Comparison of ENCODE assay signal across 12 cellular contexts in genomic region chr4:73964862-73965611, GRCh38. TPM values are rescaled to one million over a fixed set of nuclear protein-coding genes. Genes with fewer than 3 reads are reported as not detected.
DNase-seq lines count a peak whose midpoint lies in the region; ATAC-seq, FAIRE-seq and TF ChIP-seq lines count a peak whose summit lies in the region.
"Had no signal": no experiment of that assay in that cellular context is flagged by ENCODE, and none has a peak within 500 bp of the region (broad histone marks: within the 10 kb centered on the region; RNA-seq: fewer than 3 reads in every experiment).

No MANE protein-coding gene starts in this region.

- H2BK15ac ChIP-seq in H1 (ENCODE audit: low read length): peak overlapping the region; percentile 100

- no peaks in the 10 kb centered on the region for H3F3A ChIP-seq in Loucy (ENCODE audit: low read depth)

- no peak overlapping the region for H3K4me3 Mint-ChIP-seq in activated T-helper 1 cell treated with anti-CD3 and anti-CD28 coated beads, Interleukin-12 subunit alpha, Interleukin-12 subunit beta, Interleukin-2, Interleukin-4 antibody, amounts not matched to agents 30 ng/mL and 10 ng/mL and 1 ng/mL, durations not matched to agents 14 hours and 24 hours and 36 hours
- H3K4me3 Mint-ChIP-seq in activated T-cell treated with anti-CD3 and anti-CD28 coated beads, Interleukin-2, amount 50 U/mL, for 4 hours: no peak overlapping the region
- H3K4me3 Mint-ChIP-seq in CD8-positive, alpha-beta T cell: no peak overlapping the region
- H3K4me3 Mint-ChIP-seq: dendritic cell treated with granulocyte-macrophage colony-stimulating factor and Interleukin-4, amounts not matched to agents 40 ng/mL and 50 ng/mL, for 4 days; IgD-negative memory B cell had no signal

- ATAC-seq in activated T-cell treated with anti-CD3 and anti-CD28 coated beads, Interleukin-2, amount 50 U/mL, for 4 hours: no peak
- ATAC-seq in CD8-positive, alpha-beta T cell: no peak

- H3K27me3 Mint-ChIP-seq in activated T-helper 1 cell treated with anti-CD3 and anti-CD28 coated beads, Interleukin-12 subunit alpha, Interleukin-12 subunit beta, Interleukin-2, Interleukin-4 antibody, amounts not matched to agents 30 ng/mL and 10 ng/mL and 1 ng/mL, durations not matched to agents 14 hours and 24 hours and 36 hours (ENCODE audit: insufficient read depth): no peaks in the 10 kb centered on the region
- H3K27me3 Mint-ChIP-seq in activated T-cell treated with anti-CD3 and anti-CD28 coated beads, Interleukin-2, amount 50 U/mL, for 4 hours (ENCODE audit: low read depth): no peaks in the 10 kb centered on the region
- no peaks in the 10 kb centered on the region for H3K27me3 Mint-ChIP-seq in CD8-positive, alpha-beta T cell (ENCODE audit: low read depth)
- H3K27me3 Mint-ChIP-seq: dendritic cell treated with granulocyte-macrophage colony-stimulating factor and Interleukin-4, amounts not matched to agents 40 ng/mL and 50 ng/mL, for 4 days; IgD-negative memory B cell had no signal

- 0 out of 2 replicates have a peak overlapping the region, but pooled peaks have one; percentile 26 for H3K18ac ChIP-seq in H1 (ENCODE audit: extremely low read depth, low read length)

- POLR2A ChIA-PET in H1 (lab: Charles Lee; ENCODE audit: partially characterized antibody): no interaction called here
- POLR2A ChIA-PET in CD8-positive, alpha-beta T cell (lab: Charles Lee): interaction anchor here (1.4 kb wide), 1 partner anchor 14 kb away, joined by 3 read pairs; no protein-coding TSS in a partner anchor

- peak overlapping the region; percentile 72 for H4K91ac ChIP-seq in H1 (replicated peaks; ENCODE audit: insufficient read length, low read length)

- no peak overlapping the region; the same call in 1 of the 2 replicates for H4K8ac ChIP-seq in H1 (ENCODE audit: extremely low read depth, insufficient read depth, low read length)

- H3K23ac ChIP-seq in H1 (ENCODE audit: insufficient read length): no peak overlapping the region

- H4K20me1 ChIP-seq in Loucy (ENCODE audit: insufficient read depth, low read length, poor library complexity, severe bottlenecking) (no peaks in the 10 kb centered on the region), H1 (replicated peaks in 1 of 2; ENCODE audit: control insufficient read depth in 1 of 2, insufficient read depth in 2 of 2, low read length in 2 of 2) (no peaks in the 10 kb centered on the region)

- no peaks in the 10 kb centered on the region for H3K36me3 Mint-ChIP-seq in activated T-helper 1 cell treated with anti-CD3 and anti-CD28 coated beads, Interleukin-12 subunit alpha, Interleukin-12 subunit beta, Interleukin-2, Interleukin-4 antibody, amounts not matched to agents 30 ng/mL and 10 ng/mL and 1 ng/mL, durations not matched to agents 14 hours and 24 hours and 36 hours (ENCODE audit: low read depth)
- H3K36me3 Mint-ChIP-seq in activated T-cell treated with anti-CD3 and anti-CD28 coated beads, Interleukin-2, amount 50 U/mL, for 4 hours (ENCODE audit: insufficient read depth): no peaks in the 10 kb centered on the region
- no peaks in the 10 kb centered on the region for H3K36me3 Mint-ChIP-seq in CD8-positive, alpha-beta T cell
- H3K36me3 Mint-ChIP-seq: IgD-negative memory B cell had no signal

- TF ChIP-seq CTCF in Loucy (conservative IDR thresholded peaks at IDR 0.05; ENCODE audit: low read length): peak; percentile 45
- peak; percentile 70 to 92 (median 92) for TF ChIP-seq CTCF in H1 (IDR thresholded peaks at IDR 0.05; ENCODE audit: control extremely low read depth in 1 of 3, insufficient read depth in 1 of 3, low read depth in 1 of 3, low read length in 3 of 3)
- TF ChIP-seq CTCF in CD8-positive, alpha-beta T cell (IDR thresholded peaks at IDR 0.05): no peak

- peak overlapping the region; percentile 56 for H2BK20ac ChIP-seq in H1 (ENCODE audit: low read length)

- H3K79me2 ChIP-seq in Loucy (ENCODE audit: insufficient read depth, low read length) (no peaks in the 10 kb centered on the region), H1 (ENCODE audit: control insufficient read depth in 1 of 2, insufficient read depth in 2 of 2, low read length in 2 of 2) (no peaks in the 10 kb centered on the region)

- H3K27ac Mint-ChIP-seq in activated T-helper 1 cell treated with anti-CD3 and anti-CD28 coated beads, Interleukin-12 subunit alpha, Interleukin-12 subunit beta, Interleukin-2, Interleukin-4 antibody, amounts not matched to agents 30 ng/mL and 10 ng/mL and 1 ng/mL, durations not matched to agents 14 hours and 24 hours and 36 hours: no peak overlapping the region
- no peak overlapping the region for H3K27ac Mint-ChIP-seq in CD8-positive, alpha-beta T cell
- H3K27ac Mint-ChIP-seq: dendritic cell treated with granulocyte-macrophage colony-stimulating factor and Interleukin-4, amounts not matched to agents 40 ng/mL and 50 ng/mL, for 4 days; IgD-negative memory B cell had no signal

- H3K4ac ChIP-seq in H1 (replicated peaks; ENCODE audit: insufficient read length, low read depth, low read length): no peak overlapping the region

- no peaks in the 10 kb centered on the region for H3K4me1 ChIP-seq in Loucy (ENCODE audit: insufficient read depth, low read length, poor library complexity, severe bottlenecking)
- 0 out of 7 replicates have a peak, but pooled peaks cover 0 to 1% (median 0%) of the 10 kb centered on the region in 4 experiments for H3K4me1 ChIP-seq in H1 (replicated peaks in 1 of 4; ENCODE audit: control insufficient read depth in 3 of 4, insufficient read depth in 4 of 4, low read length in 3 of 4)
- no peaks in the 10 kb centered on the region for H3K4me1 ChIP-seq in CD8-positive, alpha-beta T cell (ENCODE audit: insufficient read depth, low read length)

- 65% methylated on average over 7 of the region's 7 CpGs; no CpG with 5 or more reads in 1 of the 2 experiments for WGBS in H1 (ENCODE audit: extremely low coverage in 1 of 2, insufficient coverage in 1 of 2, insufficient read length in 1 of 2, insufficient replicate concordance in 2 of 2, low coverage in 1 of 2, low lambda C conversion rate in 2 of 2, missing lambda C conversion rate in 1 of 2), 2 experiments

- H3K36me3 ChIP-seq in Loucy (ENCODE audit: insufficient read depth, low read length) (no peaks in the 10 kb centered on the region), H1 (ENCODE audit: control insufficient read depth in 2 of 4, insufficient read depth in 4 of 4, low read length in 3 of 4) (no peaks in the 10 kb centered on the region; a peak in 1 of 8 replicates)
- H3K36me3 ChIP-seq in CD8-positive, alpha-beta T cell (ENCODE audit: insufficient read depth, low read length): no peaks in the 10 kb centered on the region

- peaks cover 18% of the 10 kb centered on the region for H3K9me3 Mint-ChIP-seq in activated T-helper 1 cell treated with anti-CD3 and anti-CD28 coated beads, Interleukin-12 subunit alpha, Interleukin-12 subunit beta, Interleukin-2, Interleukin-4 antibody, amounts not matched to agents 30 ng/mL and 10 ng/mL and 1 ng/mL, durations not matched to agents 14 hours and 24 hours and 36 hours
- peaks cover 37% of the 10 kb centered on the region for H3K9me3 Mint-ChIP-seq in activated T-cell treated with anti-CD3 and anti-CD28 coated beads, Interleukin-2, amount 50 U/mL, for 4 hours
- peaks cover 9% of the 10 kb centered on the region for H3K9me3 Mint-ChIP-seq in CD8-positive, alpha-beta T cell

- peak; percentile 57 for FAIRE-seq in H1 (lab: Jason Lieb, UNC)
- FAIRE-seq: G401.6 had no signal

- H3K9ac ChIP-seq in Loucy (ENCODE audit: low read depth, low read length, poor library complexity, severe bottlenecking): no peak overlapping the region
- H3K9ac ChIP-seq in H1 (replicated peaks in 1 of 4; ENCODE audit: extremely low read depth in 1 of 4, low read depth in 3 of 4, low read length in 3 of 4): no peak overlapping the region

- TF ChIP-seq EP300 in H1 (IDR thresholded peaks at IDR 0.05; ENCODE audit: borderline replicate concordance in 1 of 2, low read depth in 2 of 2, low read length in 2 of 2): no peak

- peak overlapping the region; percentile 82 for H2BK120ac ChIP-seq in H1 (replicated peaks; ENCODE audit: low read depth, low read length)

- intact Hi-C loops in activated T-helper 1 cell treated with anti-CD3 and anti-CD28 coated beads, Interleukin-12 subunit alpha, Interleukin-12 subunit beta, Interleukin-2, Interleukin-4 antibody, amounts not matched to agents 30 ng/mL and 10 ng/mL and 1 ng/mL, durations not matched to agents 14 hours and 24 hours and 36 hours (cut with micrococcal nuclease): no loop called here
- intact Hi-C loops in CD8-positive, alpha-beta T cell (cut with DNase I, micrococcal nuclease): no loop called here

- H3K9me2 ChIP-seq in Loucy (replicated peaks; ENCODE audit: low read depth, low read length): no peaks in the 10 kb centered on the region

- H2BK12ac ChIP-seq in H1 (ENCODE audit: low read depth, low read length): peak overlapping the region; percentile 82; the same call in 1 of the 2 replicates

- peak; percentile 71 for DNase-seq in D341Med (ENCODE audit: low spot score)
- DNase-seq in H1 (ENCODE audit: low read depth in 1 of 2, low spot score in 2 of 2): peak in 1 of 2 experiments; percentile 79
- DNase-seq in mucosa of gallbladder (ENCODE audit: low spot score): peak; percentile 18
- DNase-seq in activated T-helper 1 cell treated with anti-CD3 and anti-CD28 coated beads, Interleukin-12 subunit alpha, Interleukin-12 subunit beta, Interleukin-2, Interleukin-4 antibody, amounts not matched to agents 30 ng/mL and 10 ng/mL and 1 ng/mL, durations not matched to agents 14 hours and 24 hours and 36 hours (ENCODE audit: low spot score): no peak
- DNase-seq in NCI-H2227 treated with DMSO at 0.1 percent for 48 hours (lab: John Stamatoyannopoulos, UW): no peak
- DNase-seq in activated T-cell treated with anti-CD3 and anti-CD28 coated beads, Interleukin-2, amount 50 U/mL, for 4 hours: no peak
- no peak for DNase-seq in CD8-positive, alpha-beta T cell

- H3K4me1 Mint-ChIP-seq in activated T-helper 1 cell treated with anti-CD3 and anti-CD28 coated beads, Interleukin-12 subunit alpha, Interleukin-12 subunit beta, Interleukin-2, Interleukin-4 antibody, amounts not matched to agents 30 ng/mL and 10 ng/mL and 1 ng/mL, durations not matched to agents 14 hours and 24 hours and 36 hours (ENCODE audit: low read depth): no peaks in the 10 kb centered on the region
- H3K4me1 Mint-ChIP-seq in activated T-cell treated with anti-CD3 and anti-CD28 coated beads, Interleukin-2, amount 50 U/mL, for 4 hours (ENCODE audit: low read depth): no peaks in the 10 kb centered on the region
- H3K4me1 Mint-ChIP-seq in CD8-positive, alpha-beta T cell (ENCODE audit: low read depth): no peaks in the 10 kb centered on the region
- H3K4me1 Mint-ChIP-seq: IgD-negative memory B cell had no signal

- H2AK5ac ChIP-seq in H1 (ENCODE audit: low read depth, low read length): no peak overlapping the region

- H3K4me3 ChIP-seq in Loucy (ENCODE audit: low read length, poor library complexity, severe bottlenecking): no peak overlapping the region
- H3K4me3 ChIP-seq in H1 (ENCODE audit: extremely low read depth in 1 of 4, insufficient read depth in 2 of 4, low read depth in 3 of 4, low read length in 4 of 4): no peak overlapping the region
- H3K4me3 ChIP-seq in CD8-positive, alpha-beta T cell (ENCODE audit: low read depth, low read length): no peak overlapping the region

- peak; percentile 78 to 86 for TF ChIP-seq RAD21 in H1 (IDR thresholded peaks at IDR 0.05 in 1 of 2, conservative IDR thresholded peaks at IDR 0.05 in 1 of 2; ENCODE audit: low read depth in 2 of 2, low read length in 2 of 2)

- H3K79me1 ChIP-seq in H1 (ENCODE audit: low read depth, low read length): no peaks in the 10 kb centered on the region

- H3K27ac ChIP-seq in H1 (ENCODE audit: low read depth, low read length): no peak overlapping the region
- H3K27ac ChIP-seq in CD8-positive, alpha-beta T cell (ENCODE audit: low read depth, low read length): no peak overlapping the region
- H3K27ac ChIP-seq: RWPE1 had no signal

- H3K9me3 ChIP-seq in Loucy (ENCODE audit: insufficient read depth, low read depth, low read length) (peaks cover 2% of the 10 kb centered on the region; the same call in 1 of the 2 replicates), H1 (ENCODE audit: insufficient read depth in 2 of 2, low read depth in 1 of 2, low read length in 1 of 2) (peaks cover 14 to 15% of the 10 kb centered on the region in 2 experiments)
- no peaks in the 10 kb centered on the region for H3K9me3 ChIP-seq in CD8-positive, alpha-beta T cell (ENCODE audit: low read length)

- peak overlapping the region; percentile 27; the same call in 1 of the 2 replicates for H2BK5ac ChIP-seq in H1 (ENCODE audit: low read depth, low read length)

- no peak overlapping the region for H3K14ac ChIP-seq in H1 (ENCODE audit: insufficient read length)

- TF ChIP-seq POLR2A in H1 (IDR thresholded peaks at IDR 0.05; ENCODE audit: control extremely low read depth in 1 of 2, low read depth in 2 of 2, low read length in 2 of 2): no peak

- CTCF ChIA-PET in H1 (lab: Charles Lee; ENCODE audit: partially characterized antibody): interaction anchor here (0.6 to 3.0 kb wide), 38 partner anchors 8 to 748 kb away, joined by 3 to 37 read pairs (median 4); partner anchors contain the start of genes CXCL1, CXCL3, CXCL5 and CXCL6
- CTCF ChIA-PET in CD8-positive, alpha-beta T cell (lab: Charles Lee): no interaction called here

- no peak overlapping the region for H3K56ac ChIP-seq in H1 (replicated peaks; ENCODE audit: insufficient read length, low read depth, low read length)

- H3K27me3 ChIP-seq in Loucy (ENCODE audit: insufficient read depth, low read length, poor library complexity, severe bottlenecking): no peaks in the 10 kb centered on the region
- no peaks in the 10 kb centered on the region; a peak in 1 of 7 replicates for H3K27me3 ChIP-seq in H1 (replicated peaks in 1 of 4; ENCODE audit: control insufficient read depth in 3 of 4, extremely low read depth in 1 of 4, insufficient read depth in 3 of 4, low read length in 3 of 4)
- no peaks in the 10 kb centered on the region for H3K27me3 ChIP-seq in CD8-positive, alpha-beta T cell (ENCODE audit: insufficient read depth, low read length)

- H2AFZ ChIP-seq in Loucy (ENCODE audit: low read length): no peak overlapping the region
- H2AFZ ChIP-seq in H1 (ENCODE audit: low read length): peak overlapping the region; percentile 86

- H3K23me2 ChIP-seq in H1 (ENCODE audit: low read depth, low read length): no peaks in the 10 kb centered on the region

- no peak overlapping the region for H4K5ac ChIP-seq in H1 (ENCODE audit: insufficient read length, low read depth, low read length)

- H3K4me2 ChIP-seq in Loucy (ENCODE audit: low read depth, low read length, poor library complexity, severe bottlenecking) (no peak overlapping the region), H1 (ENCODE audit: insufficient read depth in 1 of 2, low read depth in 2 of 2, low read length in 2 of 2) (no peak overlapping the region)

RNA-seq across cellular contexts. Expression of gene PF4, which starts 16.8 kb away (rescaled TPM):
- 0.71 and 2.0 TPM in 2 replicates for total RNA-seq in H1 (2021; fragmentation: NEBNext Ultra II Directional; extraction: Animal tissue kit (Norgen Biotek cat#: 25700))
- polyA plus RNA-seq in H1 (2011; rRNA removed): 2.3 and 4.5 TPM in 2 replicates
- polyA plus RNA-seq in H1 (2011; cell fraction: cytosol; rRNA removed): 2.9 TPM
- 1.6 TPM for polyA plus RNA-seq in H1 (2011; cell fraction: nucleus; rRNA removed)
- polyA plus RNA-seq in H1 (2012, experiment 1 of 2): 0.69 to 1.6 TPM (median 1.3 TPM) in 4 replicates
- polyA plus RNA-seq in H1 (2012, experiment 2 of 2): 1.5 TPM
- 4.7 TPM for polyA plus RNA-seq in H1 (2013, experiment 1 of 2)
- 4.1 TPM for polyA plus RNA-seq in H1 (2013, experiment 2 of 2)
- polyA minus RNA-seq in H1 (2011; rRNA and poly(A)+ RNA removed): 0.37 TPM in 1 of 2 replicates, not detected in the other
- polyA minus RNA-seq in H1 (2011; cell fraction: cytosol; rRNA and poly(A)+ RNA removed): 2.1 TPM
- not detected for polyA minus RNA-seq in H1 (2011; cell fraction: nucleus; rRNA and poly(A)+ RNA removed)
- total RNA-seq in mucosa of gallbladder: not detected
- total RNA-seq in activated T-helper 1 cell treated with anti-CD3 and anti-CD28 coated beads, Interleukin-12 subunit alpha, Interleukin-12 subunit beta, Interleukin-2, Interleukin-4 antibody, amounts not matched to agents 30 ng/mL and 10 ng/mL and 1 ng/mL, durations not matched to agents 14 hours and 24 hours and 36 hours: not detected in 2 replicates
- not detected for total RNA-seq in activated T-cell treated with anti-CD3 and anti-CD28 coated beads, Interleukin-2, amount 50 U/mL, for 4 hours
- not detected for total RNA-seq in CD8-positive, alpha-beta T cell

RNA-seq across cellular contexts. Expression of gene PPBP, which starts 23.0 kb away (rescaled TPM):
- total RNA-seq in H1 (2021; fragmentation: NEBNext Ultra II Directional; extraction: Animal tissue kit (Norgen Biotek cat#: 25700)): 0.43 TPM in 1 of 2 replicates, not detected in the other
- 0.18 TPM in 1 of 2 replicates, not detected in the other for polyA plus RNA-seq in H1 (2011; rRNA removed)
- not detected for polyA plus RNA-seq in H1 (2011; cell fraction: cytosol; rRNA removed)
- not detected for polyA plus RNA-seq in H1 (2011; cell fraction: nucleus; rRNA removed)
- 0.27 to 0.31 TPM in 2 of 4 replicates, not detected in the others for polyA plus RNA-seq in H1 (2012, experiment 1 of 2)
- polyA plus RNA-seq in H1 (2012, experiment 2 of 2): not detected
- 0.45 TPM for polyA plus RNA-seq in H1 (2013, experiment 1 of 2)
- 0.57 TPM for polyA plus RNA-seq in H1 (2013, experiment 2 of 2)
- polyA minus RNA-seq in H1 (2011; rRNA and poly(A)+ RNA removed): not detected in 2 replicates
- not detected for polyA minus RNA-seq in H1 (2011; cell fraction: cytosol; rRNA and poly(A)+ RNA removed)
- not detected for polyA minus RNA-seq in H1 (2011; cell fraction: nucleus; rRNA and poly(A)+ RNA removed)
- total RNA-seq in mucosa of gallbladder: 0.60 TPM
- total RNA-seq in activated T-helper 1 cell treated with anti-CD3 and anti-CD28 coated beads, Interleukin-12 subunit alpha, Interleukin-12 subunit beta, Interleukin-2, Interleukin-4 antibody, amounts not matched to agents 30 ng/mL and 10 ng/mL and 1 ng/mL, durations not matched to agents 14 hours and 24 hours and 36 hours: not detected in 2 replicates
- not detected for total RNA-seq in activated T-cell treated with anti-CD3 and anti-CD28 coated beads, Interleukin-2, amount 50 U/mL, for 4 hours
- under 1 TPM in 1 of 2 experiments, not detected in 1; 0.50 TPM for total RNA-seq in CD8-positive, alpha-beta T cell

RNA-seq across cellular contexts. Expression of gene CXCL5, which starts 33.4 kb away (rescaled TPM):
- total RNA-seq in H1 (2021; fragmentation: NEBNext Ultra II Directional; extraction: Animal tissue kit (Norgen Biotek cat#: 25700)): 10.9 and 11.4 TPM in 2 replicates
- 8.5 and 15.6 TPM in 2 replicates for polyA plus RNA-seq in H1 (2011; rRNA removed)
- 11.4 TPM for polyA plus RNA-seq in H1 (2011; cell fraction: cytosol; rRNA removed)
- polyA plus RNA-seq in H1 (2011; cell fraction: nucleus; rRNA removed): 6.9 TPM
- polyA plus RNA-seq in H1 (2012, experiment 1 of 2): 10.4 to 18.4 TPM (median 15.3 TPM) in 4 replicates
- polyA plus RNA-seq in H1 (2012, experiment 2 of 2): 8.6 TPM
- 11.4 TPM for polyA plus RNA-seq in H1 (2013, experiment 1 of 2)
- polyA plus RNA-seq in H1 (2013, experiment 2 of 2): 12.6 TPM
- polyA minus RNA-seq in H1 (2011; rRNA and poly(A)+ RNA removed): 2.7 and 8.1 TPM in 2 replicates
- 6.5 TPM for polyA minus RNA-seq in H1 (2011; cell fraction: cytosol; rRNA and poly(A)+ RNA removed)
- 8.0 TPM for polyA minus RNA-seq in H1 (2011; cell fraction: nucleus; rRNA and poly(A)+ RNA removed)
- total RNA-seq in mucosa of gallbladder: 0.09 TPM
- not detected in 2 replicates for total RNA-seq in activated T-helper 1 cell treated with anti-CD3 and anti-CD28 coated beads, Interleukin-12 subunit alpha, Interleukin-12 subunit beta, Interleukin-2, Interleukin-4 antibody, amounts not matched to agents 30 ng/mL and 10 ng/mL and 1 ng/mL, durations not matched to agents 14 hours and 24 hours and 36 hours
- total RNA-seq in activated T-cell treated with anti-CD3 and anti-CD28 coated beads, Interleukin-2, amount 50 U/mL, for 4 hours: not detected
- not detected for total RNA-seq in CD8-positive, alpha-beta T cell

Comparison
In these comparisons a context has a peak if more than half of its experiments do, and no peak if none do; other contexts are left out.
1. DNase-seq: peak in D341Med (single experiment) and mucosa of gallbladder (single experiment); none in activated T-helper 1 cell treated with anti-CD3 and anti-CD28 coated beads, Interleukin-12 subunit alpha, Interleukin-12 subunit beta, Interleukin-2, Interleukin-4 antibody, amounts not matched to agents 30 ng/mL and 10 ng/mL and 1 ng/mL, durations not matched to agents 14 hours and 24 hours and 36 hours (single experiment), NCI-H2227 treated with DMSO at 0.1 percent for 48 hours (single experiment), activated T-cell treated with anti-CD3 and anti-CD28 coated beads, Interleukin-2, amount 50 U/mL, for 4 hours (single experiment) and CD8-positive, alpha-beta T cell (0 of 7).
2. RNA of gene CXCL5, which starts 33.4 kb away (total RNA-seq): 10.9 to 11.4 TPM in H1; 0.09 TPM in mucosa of gallbladder (single experiment), not detected in activated T-helper 1 cell treated with anti-CD3 and anti-CD28 coated beads, Interleukin-12 subunit alpha, Interleukin-12 subunit beta, Interleukin-2, Interleukin-4 antibody, amounts not matched to agents 30 ng/mL and 10 ng/mL and 1 ng/mL, durations not matched to agents 14 hours and 24 hours and 36 hours, not detected in activated T-cell treated with anti-CD3 and anti-CD28 coated beads, Interleukin-2, amount 50 U/mL, for 4 hours and not detected in CD8-positive, alpha-beta T cell; every median in the first group is over 10 times any median in the second.